ENCODE assay signal across 8 cellular contexts in the genomic region with DNA sequence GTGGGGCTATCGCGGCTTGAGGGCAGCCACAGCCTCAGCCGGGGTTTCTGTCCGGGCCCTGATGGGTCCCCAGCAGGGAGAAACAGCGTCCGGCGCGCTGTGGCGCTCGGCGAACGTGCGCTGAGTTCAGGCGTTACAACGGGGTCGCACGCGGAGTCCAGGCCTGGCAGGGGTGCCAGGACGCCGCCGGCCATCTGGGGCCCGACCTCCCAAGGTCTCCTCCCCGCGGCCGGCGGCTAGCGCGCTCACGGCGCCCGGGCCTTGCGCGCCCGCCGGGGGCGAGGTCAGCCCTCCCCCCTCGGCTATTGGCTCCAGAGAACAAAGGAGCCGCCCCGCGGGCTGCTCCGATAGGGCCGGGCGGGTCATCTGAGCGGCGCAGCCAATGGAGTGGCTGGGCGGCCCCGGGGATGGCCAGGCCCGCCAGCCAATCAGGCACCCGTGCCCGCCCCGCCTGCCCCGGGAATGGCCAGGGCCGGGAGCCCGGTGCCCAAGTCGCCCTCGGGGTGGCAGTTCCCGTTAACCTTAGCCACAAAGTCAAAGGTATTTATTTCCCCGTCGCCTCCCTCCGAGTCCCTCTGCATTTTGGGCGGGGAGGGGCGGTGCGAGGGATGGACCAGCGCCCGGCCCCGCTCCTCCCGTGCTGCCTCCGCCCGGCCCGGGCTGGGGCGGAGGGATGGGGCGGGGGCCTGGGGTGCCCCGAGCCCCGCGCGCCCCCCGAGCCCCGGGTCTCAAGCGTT. TPM values are rescaled to one million over a fixed set of nuclear protein-coding genes. Genes with fewer than 3 reads are reported as not detected.
A peak's percentile ranks its signal among the peaks of the same experiment; 100 is the strongest.
DNase-seq lines count a peak whose midpoint lies in the region; ATAC-seq, FAIRE-seq and TF ChIP-seq lines count a peak whose summit lies in the region.

Gene ZNF775 (plus strand): TSS at position 478 of the 737 bp plus-strand sequence. CDS start 9,141 bp downstream, outside the sequence.

- TF ChIP-seq CTCF in kidney (IDR thresholded peaks at IDR 0.05; ENCODE audit: borderline replicate concordance, extremely low read depth, insufficient read depth) = peak; percentile 8

- H3K4me3 ChIP-seq in kidney (ENCODE audit: low read length in 2 of 2) = peak within 1 kb of the TSS; percentile 61 to 85

- H3K4me1 ChIP-seq in kidney (ENCODE audit: control insufficient read depth in 1 of 2, insufficient read depth in 1 of 2, low read depth in 1 of 2, low read length in 2 of 2) = peaks cover 16 to 20% of the 10 kb centered on the region in 2 donors

- no peaks in the 10 kb centered on the region for H3K9me3 ChIP-seq in kidney (ENCODE audit: control insufficient read depth in 1 of 2, low read length in 2 of 2)

- peak; percentile 76 for ATAC-seq in HG03354 (IDR thresholded peaks at IDR 0.05; ENCODE audit: poor library complexity, severe bottlenecking, unreplicated experiment)

- peak within 1 kb of the TSS; percentile 66 to 98 for H3K9ac ChIP-seq in kidney (ENCODE audit: low read length in 2 of 2)

- TF ChIP-seq POLR2A in GM19099 (IDR thresholded peaks at IDR 0.05; ENCODE audit: extremely low read depth, insufficient read length, low read depth) = peak; percentile 96

- peak; percentile 88 to 94 for DNase-seq in AML-193 (lab: John Stamatoyannopoulos, UW)
- peak; percentile 86 for DNase-seq in NCI-H446 treated with DMSO at 0.1 percent for 48 hours (lab: John Stamatoyannopoulos, UW)
- peak; percentile 93 for DNase-seq in activated CD4-positive, CD25-positive, alpha-beta regulatory T cell treated with anti-CD3 and anti-CD28 coated beads, Interleukin-2, amount 50 U/mL, for 72 hours
- DNase-seq in cerebellar nuclear complex (lab: John Stamatoyannopoulos, UW) = peak; percentile 33 to 87
- peak; percentile 99 for DNase-seq in kidney
- peak; percentile 84 to 90 (median 84) for DNase-seq in stimulated activated CD4-positive, alpha-beta T cell treated with anti-CD3 and anti-CD28 coated beads, Interleukin-12 subunit alpha, Interleukin-12 subunit beta, amount 100 ng/mL, for 48 hours (ENCODE audit: low read depth in 2 of 3, low spot score in 1 of 3)

- peak within 1 kb of the TSS; percentile 87 to 94 for H3K27ac ChIP-seq in kidney (ENCODE audit: low read depth in 2 of 2, low read length in 2 of 2)

- intact Hi-C loops in kidney (cut with DNase I) = no loop called here

- no peaks in the 10 kb centered on the region for H3K36me3 ChIP-seq in kidney (ENCODE audit: control insufficient read depth in 1 of 2, insufficient read depth in 2 of 2, low read length in 2 of 2)

- FAIRE-seq in kidney (lab: Jason Lieb, UNC) = no peak

RNA-seq across cellular contexts. Expression of gene ZNF775, which starts in this region (rescaled TPM):
- total RNA-seq in kidney = 3.7 TPM
- 5.2 TPM for polyA plus RNA-seq in kidney (ENCODE audit: insufficient read depth, low read depth, low replicate concordance)

Comparison
In these comparisons a context has a peak if more than half of its experiments do, and no peak if none do; other contexts are left out.
1. Peak in every context shown above with its lines: DNase-seq, ATAC-seq, H3K4me3 ChIP-seq and H3K27ac ChIP-seq.